In genomic region chr2:234643407-234643806, GRCh38 we compare ENCODE assay signal across 10 cellular contexts.
"Had no signal": no experiment of that assay in that cellular context is flagged by ENCODE, and none has a peak within 500 bp of the region (broad histone marks: within the 10 kb centered on the region; RNA-seq: fewer than 3 reads in every experiment).

No MANE protein-coding gene starts in this region.

- H3K27me3 ChIP-seq: body of pancreas, hepatocyte, upper lobe of left lung had no signal

- H3K36me3 ChIP-seq: upper lobe of left lung had no signal

- H3K9me3 ChIP-seq: body of pancreas had no signal

- H3K27ac ChIP-seq: body of pancreas, hepatocyte, upper lobe of left lung had no signal

- H3K4me1 ChIP-seq: body of pancreas, upper lobe of left lung had no signal

- H2AFZ ChIP-seq: hepatocyte had no signal

- DNase-seq: activated CD4-positive, alpha-beta T cell treated with anti-CD3 and anti-CD28 coated beads, Interleukin-2, amount 10 ng/mL, durations not matched to agents 7 days and 5 days; activated CD4-positive, CD25-positive, alpha-beta regulatory T cell; activated naive CD4-positive, alpha-beta T cell treated with anti-CD3 and anti-CD28 coated beads, Interleukin-2, amount 50 U/mL, for 16 hours; amniotic stem cell; body of pancreas; cortex of kidney; effector CD8-positive, alpha-beta T cell; stimulated activated CD4-positive, alpha-beta T cell treated with anti-CD3 and anti-CD28 coated beads, Interleukin-4, amount 100 ng/mL, for 24 hours; upper lobe of left lung had no signal

- H3K4me2 ChIP-seq: hepatocyte had no signal

- ATAC-seq: body of pancreas had no signal

- H3K4me3 ChIP-seq: body of pancreas, hepatocyte, upper lobe of left lung had no signal
